8 cellular contexts compared by ENCODE assay signal in the genomic region with DNA sequence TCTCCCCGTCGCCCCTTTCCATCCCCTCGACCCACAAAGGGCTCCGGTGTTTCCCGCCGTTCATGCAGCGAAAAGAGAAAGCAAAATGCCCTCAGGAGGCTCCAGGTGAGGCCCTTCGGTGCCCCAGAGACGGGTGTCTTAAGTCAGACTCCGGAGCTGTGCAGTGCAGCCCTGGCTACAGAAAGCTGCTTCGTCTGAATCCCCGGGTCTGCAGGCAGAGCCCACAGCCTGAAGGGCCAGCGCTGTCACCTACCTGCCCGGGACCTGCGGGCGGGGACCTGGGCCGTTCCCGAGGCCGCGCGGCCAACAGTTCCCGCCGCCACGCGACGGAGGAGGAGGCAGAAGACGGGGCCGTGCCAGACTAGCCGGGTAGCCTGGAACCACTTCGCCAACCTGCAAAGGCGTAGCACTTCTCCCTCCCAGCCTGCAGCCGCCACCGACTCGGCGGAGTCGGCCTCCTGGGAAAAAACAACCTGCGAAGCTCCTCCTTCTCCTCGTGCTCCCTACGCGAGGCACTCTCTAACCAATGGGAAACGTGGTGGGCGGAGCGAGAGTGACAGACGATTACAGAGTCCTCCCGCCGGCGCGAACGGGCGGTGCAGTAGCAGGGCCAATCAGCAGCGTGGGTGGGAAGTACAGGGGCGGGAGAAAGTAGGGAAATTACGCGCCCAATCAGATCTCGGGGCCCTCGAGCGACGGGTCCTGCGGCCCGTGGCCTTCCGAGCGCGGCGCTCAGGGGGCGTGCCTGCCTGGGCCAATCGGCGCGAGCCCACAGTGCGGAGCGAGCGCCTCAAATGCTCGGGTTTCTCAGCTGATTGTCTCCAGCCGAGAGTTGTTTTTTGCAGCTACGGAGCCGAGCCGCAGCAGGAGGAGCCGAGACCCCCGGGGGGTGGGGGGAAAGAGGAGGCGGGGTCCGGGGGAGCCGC. TPM values are rescaled to one million over a fixed set of nuclear protein-coding genes. Genes with fewer than 3 reads are reported as not detected.
DNase-seq lines count a peak whose midpoint lies in the region; ATAC-seq and TF ChIP-seq lines count a peak whose summit lies in the region.

A gene with protein sequence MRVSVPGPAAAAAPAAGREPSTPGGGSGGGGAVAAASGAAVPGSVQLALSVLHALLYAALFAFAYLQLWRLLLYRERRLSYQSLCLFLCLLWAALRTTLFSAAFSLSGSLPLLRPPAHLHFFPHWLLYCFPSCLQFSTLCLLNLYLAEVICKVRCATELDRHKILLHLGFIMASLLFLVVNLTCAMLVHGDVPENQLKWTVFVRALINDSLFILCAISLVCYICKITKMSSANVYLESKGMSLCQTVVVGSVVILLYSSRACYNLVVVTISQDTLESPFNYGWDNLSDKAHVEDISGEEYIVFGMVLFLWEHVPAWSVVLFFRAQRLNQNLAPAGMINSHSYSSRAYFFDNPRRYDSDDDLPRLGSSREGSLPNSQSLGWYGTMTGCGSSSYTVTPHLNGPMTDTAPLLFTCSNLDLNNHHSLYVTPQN (plus strand): TSS at position 774 of the 926 bp plus-strand sequence. CDS start 312 bp downstream, outside the sequence.
A gene with protein sequence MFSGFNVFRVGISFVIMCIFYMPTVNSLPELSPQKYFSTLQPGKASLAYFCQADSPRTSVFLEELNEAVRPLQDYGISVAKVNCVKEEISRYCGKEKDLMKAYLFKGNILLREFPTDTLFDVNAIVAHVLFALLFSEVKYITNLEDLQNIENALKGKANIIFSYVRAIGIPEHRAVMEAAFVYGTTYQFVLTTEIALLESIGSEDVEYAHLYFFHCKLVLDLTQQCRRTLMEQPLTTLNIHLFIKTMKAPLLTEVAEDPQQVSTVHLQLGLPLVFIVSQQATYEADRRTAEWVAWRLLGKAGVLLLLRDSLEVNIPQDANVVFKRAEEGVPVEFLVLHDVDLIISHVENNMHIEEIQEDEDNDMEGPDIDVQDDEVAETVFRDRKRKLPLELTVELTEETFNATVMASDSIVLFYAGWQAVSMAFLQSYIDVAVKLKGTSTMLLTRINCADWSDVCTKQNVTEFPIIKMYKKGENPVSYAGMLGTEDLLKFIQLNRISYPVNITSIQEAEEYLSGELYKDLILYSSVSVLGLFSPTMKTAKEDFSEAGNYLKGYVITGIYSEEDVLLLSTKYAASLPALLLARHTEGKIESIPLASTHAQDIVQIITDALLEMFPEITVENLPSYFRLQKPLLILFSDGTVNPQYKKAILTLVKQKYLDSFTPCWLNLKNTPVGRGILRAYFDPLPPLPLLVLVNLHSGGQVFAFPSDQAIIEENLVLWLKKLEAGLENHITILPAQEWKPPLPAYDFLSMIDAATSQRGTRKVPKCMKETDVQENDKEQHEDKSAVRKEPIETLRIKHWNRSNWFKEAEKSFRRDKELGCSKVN (minus strand): TSS at position 443 of the 926 bp plus-strand sequence. CDS start 8,948 bp downstream, outside the sequence.

- peaks cover 2% of the 10 kb centered on the region for H3K27me3 Mint-ChIP-seq in activated B cell treated with CpG ODN at 0.5 μM for 24 hours
- H3K27me3 Mint-ChIP-seq in immature natural killer cell (ENCODE audit: low read depth in 3 of 3): peaks cover 4 to 9% (median 4%) of the 10 kb centered on the region in 3 donors

- intact Hi-C loops in activated B cell treated with CpG ODN at 0.5 μM for 24 hours (cut with micrococcal nuclease): loop anchor here (1.0 to 10.0 kb wide), 16 partner anchors 155 to 1932 kb away; a partner anchor contains a TSS

- H3F3A ChIP-seq in smooth muscle cell (ENCODE audit: low read depth): no peaks in the 10 kb centered on the region

- ATAC-seq in GM19023 (IDR thresholded peaks at IDR 0.05; ENCODE audit: unreplicated experiment): peak; percentile 94
- peak; percentile 95 for ATAC-seq in HG03196 (IDR thresholded peaks at IDR 0.05; ENCODE audit: unreplicated experiment)
- peak; percentile 91 for ATAC-seq in activated B cell treated with CpG ODN at 0.5 μM for 24 hours (ENCODE audit: low read depth)

- H3K4me1 Mint-ChIP-seq in activated B cell treated with CpG ODN at 0.5 μM for 24 hours (peaks cover 17% of the 10 kb centered on the region), immature natural killer cell (peaks cover 22 to 31% of the 10 kb centered on the region in 2 donors)

- no peaks in the 10 kb centered on the region for H3K36me3 ChIP-seq in smooth muscle cell (ENCODE audit: low read depth)

- no peaks in the 10 kb centered on the region for H3K9me3 ChIP-seq in smooth muscle cell (replicated peaks; ENCODE audit: low read depth)

- peak within 1 kb of the TSS; percentile 61 for H3K27ac ChIP-seq in smooth muscle cell (ENCODE audit: low read depth)

- CTCF ChIA-PET in activated B cell treated with CpG ODN at 0.5 μM for 24 hours (lab: Charles Lee): interaction anchor here (0.8 to 1.1 kb wide), 2 partner anchors 82 to 252 kb away, joined by 3 read pairs; no protein-coding TSS in a partner anchor

- POLR2A ChIA-PET in activated B cell treated with CpG ODN at 0.5 μM for 24 hours (lab: Charles Lee): interaction anchor here (0.6 to 1.2 kb wide), 10 partner anchors 9 to 1297 kb away, joined by 3 to 8 read pairs (median 3); a partner anchor contains a TSS

- H4K20me1 ChIP-seq in smooth muscle cell (ENCODE audit: low read depth): no peaks in the 10 kb centered on the region

- H3K4me3 Mint-ChIP-seq in activated B cell treated with CpG ODN at 0.5 μM for 24 hours (peak within 1 kb of the TSS; percentile 91), immature natural killer cell (peak within 1 kb of the TSS; percentile 94 to 96 (median 96))

- H3K36me3 Mint-ChIP-seq in activated B cell treated with CpG ODN at 0.5 μM for 24 hours (ENCODE audit: low read depth) (no peaks in the 10 kb centered on the region), immature natural killer cell (no peaks in the 10 kb centered on the region)

- peak within 1 kb of the TSS; percentile 80 for H3K27ac Mint-ChIP-seq in activated B cell treated with CpG ODN at 0.5 μM for 24 hours
- H3K27ac Mint-ChIP-seq in immature natural killer cell: peak within 1 kb of the TSS; percentile 81 to 95 (median 92)

- no peaks in the 10 kb centered on the region for H3K9me3 Mint-ChIP-seq in activated B cell treated with CpG ODN at 0.5 μM for 24 hours
- H3K9me3 Mint-ChIP-seq in immature natural killer cell: no peaks in the 10 kb centered on the region

- 2% methylated on average over 80 of the region's 81 CpGs for WGBS in smooth muscle cell (ENCODE audit: low lambda C conversion rate)

- peak within 1 kb of the TSS; percentile 52 for H3K9ac ChIP-seq in smooth muscle cell (ENCODE audit: low read depth)

- H3K4me2 ChIP-seq in smooth muscle cell: peak within 1 kb of the TSS; percentile 98

- H3K4me1 ChIP-seq in smooth muscle cell (ENCODE audit: low read depth): no peaks in the 10 kb centered on the region

- H2AFZ ChIP-seq in smooth muscle cell (ENCODE audit: low read depth): peak within 1 kb of the TSS; percentile 97

- H3K79me2 ChIP-seq in smooth muscle cell (ENCODE audit: low read depth): no peaks in the 10 kb centered on the region

- TF ChIP-seq CTCF in AG09309 (IDR thresholded peaks at IDR 0.05; ENCODE audit: control insufficient read depth, insufficient read depth, low read depth, low read length, missing control alignments): no peak
- no peak for TF ChIP-seq CTCF in activated B cell treated with CpG ODN at 0.5 μM for 24 hours (IDR thresholded peaks at IDR 0.05)
- TF ChIP-seq CTCF in smooth muscle cell (IDR thresholded peaks at IDR 0.05; ENCODE audit: borderline replicate concordance, insufficient read depth, poor library complexity, severe bottlenecking): no peak

- DNase-seq in AG09309 (ENCODE audit: low read depth) (peak; percentile 93), NCI-H226 (peak; percentile 99), activated B cell treated with CpG ODN at 0.5 μM for 24 hours (peak; percentile 94), immature natural killer cell (peak; percentile 98 to 99 (median 99)), smooth muscle cell (lab: John Stamatoyannopoulos, UW; ENCODE audit: unreplicated experiment) (peak; percentile 91)
- peak; percentile 99 for DNase-seq in central memory CD4-positive, alpha-beta T cell

- H3K4me3 ChIP-seq in AG09309 (ENCODE audit: control insufficient read depth, low read depth, low read length): peak within 1 kb of the TSS; percentile 72
- H3K4me3 ChIP-seq in smooth muscle cell: peak within 1 kb of the TSS; percentile 81

- no peaks in the 10 kb centered on the region for H3K27me3 ChIP-seq in smooth muscle cell (ENCODE audit: low read depth)

RNA-seq across cellular contexts. Expression of the first gene that starts in this region (rescaled TPM):
- 0.05 and 0.16 TPM in 2 replicates for total RNA-seq in activated B cell treated with CpG ODN at 0.5 μM for 24 hours
- polyA plus RNA-seq in immature natural killer cell: under 1 TPM in 1 of 3 donors, not detected in 2; 0.06 TPM
- total RNA-seq in smooth muscle cell: 3.8 and 4.4 TPM in 2 replicates
- 1.0 and 1.4 TPM in 2 replicates for polyA plus RNA-seq in smooth muscle cell

RNA-seq across cellular contexts. Expression of the second gene that starts in this region (rescaled TPM):
- 1.9 and 3.9 TPM in 2 replicates for total RNA-seq in activated B cell treated with CpG ODN at 0.5 μM for 24 hours
- 1 to 10 TPM; 2.1 to 3.0 (median 2.2) TPM for polyA plus RNA-seq in immature natural killer cell
- 5.6 and 5.9 TPM in 2 replicates for total RNA-seq in smooth muscle cell
- polyA plus RNA-seq in smooth muscle cell: 1.8 and 2.8 TPM in 2 replicates

Comparison
In these comparisons a context has a peak if more than half of its experiments do, and no peak if none do; other contexts are left out.
1. Peak in every context shown above with its lines: DNase-seq, ATAC-seq, H3K4me3 ChIP-seq and H3K27ac ChIP-seq.